In genomic region chr5:124980174-124980941, GRCh38 we compare ENCODE assay signal across 8 cellular contexts.
DNase-seq lines count a peak whose midpoint lies in the region; ATAC-seq and TF ChIP-seq lines count a peak whose summit lies in the region.

No MANE protein-coding gene starts in this region.

- DNase-seq in NCI-H2196 treated with DMSO at 0.1 percent for 48 hours (lab: John Stamatoyannopoulos, UW; ENCODE audit: unreplicated experiment) (peak; percentile 16), midbrain (lab: John Stamatoyannopoulos, UW) (peak; percentile 80), PC-9 (no peak), OCI-M1 (lab: John Stamatoyannopoulos, UW) (no peak)
- no peak for DNase-seq in activated naive CD4-positive, alpha-beta T cell treated with anti-CD3 and anti-CD28 coated beads for 36 hours
- no peak for DNase-seq in CD8-positive, alpha-beta memory T cell

- peaks cover 11% of the 10 kb centered on the region for H3K9me3 Mint-ChIP-seq in activated naive CD4-positive, alpha-beta T cell treated with anti-CD3 and anti-CD28 coated beads for 36 hours
- H3K9me3 Mint-ChIP-seq in CD8-positive, alpha-beta memory T cell = peaks cover 0 to 9% (median 5%) of the 10 kb centered on the region in 5 donors

- H3K36me3 Mint-ChIP-seq in activated naive CD4-positive, alpha-beta T cell treated with anti-CD3 and anti-CD28 coated beads for 36 hours (ENCODE audit: low read depth) = no peaks in the 10 kb centered on the region
- no peaks in the 10 kb centered on the region for H3K36me3 Mint-ChIP-seq in CD8-positive, alpha-beta memory T cell

- H3K4me2 ChIP-seq in PC-9 = no peak overlapping the region

- ATAC-seq in GM18867 (IDR thresholded peaks at IDR 0.05; ENCODE audit: unreplicated experiment) = peak; percentile 98
- peak; percentile 94 for ATAC-seq in HG02798 (IDR thresholded peaks at IDR 0.05; ENCODE audit: poor library complexity, unreplicated experiment)

- H3F3A ChIP-seq in PC-9 (ENCODE audit: insufficient read depth, low read depth) = no peaks in the 10 kb centered on the region

- no peak for TF ChIP-seq CTCF in PC-9 (conservative IDR thresholded peaks at IDR 0.05)

- H3K79me2 ChIP-seq in PC-9 (ENCODE audit: low read depth) = no peaks in the 10 kb centered on the region

- no TSS peak for BruUV-seq in PC-9 (replicated peaks; lab: Mats Ljungman, UMichigan)

- H3K4me3 ChIP-seq in PC-9 = no peak overlapping the region
- no peak overlapping the region for H3K4me3 ChIP-seq in CD8-positive, alpha-beta memory T cell (ENCODE audit: low read length)

- H3K27me3 Mint-ChIP-seq in activated naive CD4-positive, alpha-beta T cell treated with anti-CD3 and anti-CD28 coated beads for 36 hours (ENCODE audit: low read depth) = no peaks in the 10 kb centered on the region
- no peaks in the 10 kb centered on the region for H3K27me3 Mint-ChIP-seq in CD8-positive, alpha-beta memory T cell

- H2AFZ ChIP-seq in PC-9 = no peak overlapping the region

- no peak overlapping the region for H3K27ac ChIP-seq in PC-9
- H3K27ac ChIP-seq in CD8-positive, alpha-beta memory T cell (ENCODE audit: low read depth, low read length) = no peak overlapping the region

- H3K4me1 Mint-ChIP-seq in activated naive CD4-positive, alpha-beta T cell treated with anti-CD3 and anti-CD28 coated beads for 36 hours (ENCODE audit: low read depth) = no peaks in the 10 kb centered on the region
- no peaks in the 10 kb centered on the region for H3K4me1 Mint-ChIP-seq in CD8-positive, alpha-beta memory T cell

- H4K20me1 ChIP-seq in PC-9 (ENCODE audit: insufficient read depth) = no peaks in the 10 kb centered on the region

- H3K4me1 ChIP-seq in PC-9 (replicated peaks; ENCODE audit: insufficient read depth) = peaks cover 7% of the 10 kb centered on the region; the same call in 1 of the 2 replicates
- H3K4me1 ChIP-seq in CD8-positive, alpha-beta memory T cell (ENCODE audit: insufficient read depth, low read length) = no peaks in the 10 kb centered on the region

- no peaks in the 10 kb centered on the region for H3K9me2 ChIP-seq in PC-9 (ENCODE audit: insufficient read depth)

- POLR2A ChIA-PET in PC-9 (lab: Charles Lee; ENCODE audit: unreplicated experiment) = no interaction called here
- POLR2A ChIA-PET in CD8-positive, alpha-beta memory T cell (lab: Charles Lee) = no interaction called here

- CTCF ChIA-PET in activated naive CD4-positive, alpha-beta T cell treated with anti-CD3 and anti-CD28 coated beads for 36 hours (lab: Charles Lee) = no interaction called here
- CTCF ChIA-PET in PC-9 (lab: Charles Lee) = no interaction called here
- CTCF ChIA-PET in CD8-positive, alpha-beta memory T cell (lab: Charles Lee) = no interaction called here

- 0 out of 2 replicates have a peak, but pooled peaks cover 3% of the 10 kb centered on the region for H3K9me3 ChIP-seq in PC-9 (ENCODE audit: insufficient read depth, low read depth)
- H3K9me3 ChIP-seq in CD8-positive, alpha-beta memory T cell (ENCODE audit: low read length) = no peaks in the 10 kb centered on the region

- no peak overlapping the region for H3K27ac Mint-ChIP-seq in activated naive CD4-positive, alpha-beta T cell treated with anti-CD3 and anti-CD28 coated beads for 36 hours
- H3K27ac Mint-ChIP-seq in CD8-positive, alpha-beta memory T cell = no peak overlapping the region

- no peaks in the 10 kb centered on the region for H3K36me3 ChIP-seq in PC-9 (ENCODE audit: low read depth)
- no peaks in the 10 kb centered on the region for H3K36me3 ChIP-seq in CD8-positive, alpha-beta memory T cell (ENCODE audit: insufficient read depth, low read length)

- no peaks in the 10 kb centered on the region for H3K27me3 ChIP-seq in PC-9 (ENCODE audit: insufficient read depth, low read depth)
- H3K27me3 ChIP-seq in CD8-positive, alpha-beta memory T cell (ENCODE audit: insufficient read depth, low read length, poor library complexity, severe bottlenecking) = no peaks in the 10 kb centered on the region

- H3K4me3 Mint-ChIP-seq in activated naive CD4-positive, alpha-beta T cell treated with anti-CD3 and anti-CD28 coated beads for 36 hours = no peak overlapping the region
- H3K4me3 Mint-ChIP-seq in CD8-positive, alpha-beta memory T cell = no peak overlapping the region

- intact Hi-C loops in activated naive CD4-positive, alpha-beta T cell treated with anti-CD3 and anti-CD28 coated beads for 36 hours (cut with micrococcal nuclease) = no loop called here
- intact Hi-C loops in PC-9 (cut with micrococcal nuclease; ENCODE audit: unreplicated experiment) = no loop called here

Comparison
In these comparisons a context has a peak if more than half of its experiments do, and no peak if none do; other contexts are left out.
1. DNase-seq: peak in NCI-H2196 treated with DMSO at 0.1 percent for 48 hours (single experiment) and midbrain (single experiment); none in activated naive CD4-positive, alpha-beta T cell treated with anti-CD3 and anti-CD28 coated beads for 36 hours (single experiment), PC-9 (0 of 2), CD8-positive, alpha-beta memory T cell (0 of 5) and OCI-M1 (single experiment).